ENCODE assay signal across 8 cellular contexts in genomic region chr1:235866207-235866912, GRCh38. TPM values are rescaled to one million over a fixed set of nuclear protein-coding genes. Genes with fewer than 3 reads are reported as not detected.
DNase-seq lines count a peak whose midpoint lies in the region; ATAC-seq and TF ChIP-seq lines count a peak whose summit lies in the region.

A gene with protein sequence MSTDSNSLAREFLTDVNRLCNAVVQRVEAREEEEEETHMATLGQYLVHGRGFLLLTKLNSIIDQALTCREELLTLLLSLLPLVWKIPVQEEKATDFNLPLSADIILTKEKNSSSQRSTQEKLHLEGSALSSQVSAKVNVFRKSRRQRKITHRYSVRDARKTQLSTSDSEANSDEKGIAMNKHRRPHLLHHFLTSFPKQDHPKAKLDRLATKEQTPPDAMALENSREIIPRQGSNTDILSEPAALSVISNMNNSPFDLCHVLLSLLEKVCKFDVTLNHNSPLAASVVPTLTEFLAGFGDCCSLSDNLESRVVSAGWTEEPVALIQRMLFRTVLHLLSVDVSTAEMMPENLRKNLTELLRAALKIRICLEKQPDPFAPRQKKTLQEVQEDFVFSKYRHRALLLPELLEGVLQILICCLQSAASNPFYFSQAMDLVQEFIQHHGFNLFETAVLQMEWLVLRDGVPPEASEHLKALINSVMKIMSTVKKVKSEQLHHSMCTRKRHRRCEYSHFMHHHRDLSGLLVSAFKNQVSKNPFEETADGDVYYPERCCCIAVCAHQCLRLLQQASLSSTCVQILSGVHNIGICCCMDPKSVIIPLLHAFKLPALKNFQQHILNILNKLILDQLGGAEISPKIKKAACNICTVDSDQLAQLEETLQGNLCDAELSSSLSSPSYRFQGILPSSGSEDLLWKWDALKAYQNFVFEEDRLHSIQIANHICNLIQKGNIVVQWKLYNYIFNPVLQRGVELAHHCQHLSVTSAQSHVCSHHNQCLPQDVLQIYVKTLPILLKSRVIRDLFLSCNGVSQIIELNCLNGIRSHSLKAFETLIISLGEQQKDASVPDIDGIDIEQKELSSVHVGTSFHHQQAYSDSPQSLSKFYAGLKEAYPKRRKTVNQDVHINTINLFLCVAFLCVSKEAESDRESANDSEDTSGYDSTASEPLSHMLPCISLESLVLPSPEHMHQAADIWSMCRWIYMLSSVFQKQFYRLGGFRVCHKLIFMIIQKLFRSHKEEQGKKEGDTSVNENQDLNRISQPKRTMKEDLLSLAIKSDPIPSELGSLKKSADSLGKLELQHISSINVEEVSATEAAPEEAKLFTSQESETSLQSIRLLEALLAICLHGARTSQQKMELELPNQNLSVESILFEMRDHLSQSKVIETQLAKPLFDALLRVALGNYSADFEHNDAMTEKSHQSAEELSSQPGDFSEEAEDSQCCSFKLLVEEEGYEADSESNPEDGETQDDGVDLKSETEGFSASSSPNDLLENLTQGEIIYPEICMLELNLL (N-terminal part only) (minus strand): TSS chr1:235866906. CDS start chr1:235830417, 36,489 bp downstream.

- H3K9me3 ChIP-seq in left lung, result no peaks in the 10 kb centered on the region

- peak; percentile 76 for DNase-seq in NCI-H82 (lab: John Stamatoyannopoulos, UW)
- no peak for DNase-seq in NCI-H82 treated with DMSO at 0.1 percent for 48 hours (lab: John Stamatoyannopoulos, UW; ENCODE audit: unreplicated experiment)
- DNase-seq in NCI-H1092 (lab: John Stamatoyannopoulos, UW), result peak; percentile 55
- DNase-seq in activated CD4-positive, CD25-positive, alpha-beta regulatory T cell treated with anti-CD3 and anti-CD28 coated beads, Interleukin-2, amount 50 U/mL, for 72 hours, result peak; percentile 62
- DNase-seq in coronary artery (ENCODE audit: low spot score), result peak; percentile 76
- peak; percentile 61 to 85 for DNase-seq in left lung
- peak; percentile 24 to 44 for DNase-seq in stimulated activated CD4-positive, alpha-beta T cell treated with anti-CD3 and anti-CD28 coated beads, Interleukin-4, amount 100 ng/mL, for 48 hours (ENCODE audit: low read depth in 2 of 2)

- H3K4me1 ChIP-seq in left lung, result peaks cover 10 to 55% of the 10 kb centered on the region in 2 donors

- ATAC-seq in HG02642 (IDR thresholded peaks at IDR 0.05; ENCODE audit: poor library complexity, unreplicated experiment) (peak; percentile 54), left lung (peak; percentile 63)

- H3K36me3 ChIP-seq in left lung, result no peaks in the 10 kb centered on the region

- intact Hi-C loops in left lung (cut with DNase I), result loop anchor here in 1 of 2 donors (10.0 kb wide), 1 partner anchor 78 kb away; no protein-coding TSS in a partner anchor

- no peaks in the 10 kb centered on the region for H3K27me3 ChIP-seq in left lung

- TF ChIP-seq CTCF in coronary artery (IDR thresholded peaks at IDR 0.05) (no peak), left lung (IDR thresholded peaks at IDR 0.05) (no peak)

- H3K4me3 ChIP-seq in coronary artery (peak within 1 kb of the TSS; percentile 99), left lung (peak within 1 kb of the TSS; percentile 90 to 96)

- H3K27ac ChIP-seq in coronary artery (peak within 1 kb of the TSS; percentile 98 to 100), left lung (peak within 1 kb of the TSS; percentile 97 to 99)

RNA-seq across cellular contexts. Expression of the gene that starts here (rescaled TPM):
- 10 to 100 TPM; 33.4 to 64.9 TPM for total RNA-seq in left lung
